Comparison of ENCODE assay signal across 29 cellular contexts in the genomic region with DNA sequence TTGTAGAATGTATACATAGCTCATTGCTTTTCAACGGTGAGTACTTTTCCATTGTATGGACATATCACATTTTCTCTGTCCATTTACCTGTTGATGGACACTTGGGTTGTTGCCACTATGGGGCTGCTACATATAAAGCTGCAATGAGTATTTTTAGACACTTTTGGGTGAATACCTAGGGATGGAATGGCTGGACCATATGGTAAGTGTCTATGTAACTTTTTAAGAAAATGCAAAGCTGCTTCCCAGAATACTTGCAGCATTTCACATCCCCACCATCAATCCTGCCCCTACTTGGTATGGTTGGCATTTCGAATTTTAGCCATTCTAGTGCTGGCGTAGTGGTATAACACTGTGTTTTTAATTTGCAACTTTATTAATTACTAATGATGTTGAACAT.
"Had no signal": no experiment of that assay in that cellular context is flagged by ENCODE, and none has a peak within 500 bp of the region (broad histone marks: within the 10 kb centered on the region; RNA-seq: fewer than 3 reads in every experiment).

No MANE protein-coding gene starts in this region.

- H2AFZ ChIP-seq: parathyroid adenoma had no signal

- H3K4me1 Mint-ChIP-seq: naive thymus-derived CD8-positive, alpha-beta T cell; nephron progenitor cell; stimulated activated effector memory CD8-positive, alpha-beta T cell treated with anti-CD3 and anti-CD28 coated beads, Interleukin-12 subunit alpha, Interleukin-12 subunit beta, amount 100 ng/mL, for 72 hours; stimulated activated naive B cell treated with anti-CD40 and anti-IgM and Interleukin-4, amounts not matched to agents 10 μg/mL and 1 μg/mL and 100 μg/mL, for 72 hours had no signal

- H3K4me3 ChIP-seq: ovary, psoas muscle, right lobe of liver, sigmoid colon, stomach, thoracic aorta, thyroid gland, tibial nerve, upper lobe of left lung, vagina had no signal

- H3K9me3 Mint-ChIP-seq: neural crest cell had no signal

- H3K27ac ChIP-seq: neutrophil, ovary, parathyroid adenoma, psoas muscle, right lobe of liver, sigmoid colon, stomach, thoracic aorta, thyroid gland, upper lobe of left lung, vagina had no signal

- H3K36me3 ChIP-seq: neutrophil, ovary had no signal

- H3K4me3 Mint-ChIP-seq: naive thymus-derived CD8-positive, alpha-beta T cell; natural killer cell treated with Interleukin-12 subunit alpha and Interleukin-12 subunit beta and Interleukin-15 and Interleukin-18, amount 100 ng/mL, for 72 hours; nephron progenitor cell; neural crest cell; stimulated activated effector memory CD8-positive, alpha-beta T cell treated with anti-CD3 and anti-CD28 coated beads, Interleukin-12 subunit alpha, Interleukin-12 subunit beta, amount 100 ng/mL, for 72 hours; stimulated activated naive B cell treated with anti-CD40 and anti-IgM and Interleukin-4, amounts not matched to agents 10 μg/mL and 1 μg/mL and 100 μg/mL, for 72 hours; stimulated activated naive CD8-positive, alpha-beta T cell treated with anti-CD3 and anti-CD28 coated beads, Interleukin-15, Interleukin-2, amounts not matched to agents 100 ng/mL and 50 ng/mL, for 24 hours had no signal

- H3K9ac ChIP-seq: parathyroid adenoma had no signal

- H3K27me3 ChIP-seq: neutrophil, ovary, right lobe of liver, sigmoid colon, stomach, thyroid gland, tibial nerve, upper lobe of left lung, vagina had no signal

- H3K4me1 ChIP-seq: right lobe of liver, vagina had no signal

- H3K36me3 Mint-ChIP-seq: natural killer cell treated with Interleukin-12 subunit alpha and Interleukin-12 subunit beta and Interleukin-15 and Interleukin-18, amount 100 ng/mL, for 72 hours; stimulated activated effector memory CD8-positive, alpha-beta T cell treated with anti-CD3 and anti-CD28 coated beads, Interleukin-12 subunit alpha, Interleukin-12 subunit beta, amount 100 ng/mL, for 72 hours had no signal

- H3K9me3 ChIP-seq: neutrophil, ovary, psoas muscle, right lobe of liver, sigmoid colon, stomach, thoracic aorta, thyroid gland, tibial nerve, upper lobe of left lung, vagina had no signal

- DNase-seq: naive thymus-derived CD8-positive, alpha-beta T cell; nephron progenitor cell; nucleus accumbens; ovary; posterior cingulate gyrus; psoas muscle; right cardiac atrium; right lobe of liver; sigmoid colon; small intestine; stimulated activated CD4-positive, alpha-beta T cell treated with anti-CD3 and anti-CD28 coated beads, Interleukin-15, amount 100 ng/mL, for 24 hours; stimulated activated CD4-positive, alpha-beta T cell treated with anti-CD3 and anti-CD28 coated beads, Interleukin-2, amount 100 ng/mL, for 24 hours; stimulated activated CD4-positive, alpha-beta T cell treated with anti-CD3 and anti-CD28 coated beads, Interleukin-2, amount 100 ng/mL, for 48 hours; stimulated activated CD4-positive, alpha-beta T cell treated with anti-CD3 and anti-CD28 coated beads, Interleukin-4, amount 100 ng/mL, for 24 hours; stimulated activated naive B cell treated with anti-CD40 and anti-IgM and Interleukin-4, amounts not matched to agents 10 μg/mL and 1 μg/mL and 100 μg/mL, for 72 hours; stimulated activated naive CD4-positive, alpha-beta T cell treated with Interleukin-2 at 50 U/mL for 16 hours; stomach; thyroid gland; upper lobe of left lung had no signal

- H3K27ac Mint-ChIP-seq: naive thymus-derived CD8-positive, alpha-beta T cell; natural killer cell treated with Interleukin-12 subunit alpha and Interleukin-12 subunit beta and Interleukin-15 and Interleukin-18, amount 100 ng/mL, for 72 hours; nephron progenitor cell; progenitor cell of endocrine pancreas; stimulated activated effector memory CD8-positive, alpha-beta T cell treated with anti-CD3 and anti-CD28 coated beads, Interleukin-12 subunit alpha, Interleukin-12 subunit beta, amount 100 ng/mL, for 72 hours; stimulated activated naive B cell treated with anti-CD40 and anti-IgM and Interleukin-4, amounts not matched to agents 10 μg/mL and 1 μg/mL and 100 μg/mL, for 72 hours; stimulated activated naive CD8-positive, alpha-beta T cell treated with anti-CD3 and anti-CD28 coated beads, Interleukin-15, Interleukin-2, amounts not matched to agents 100 ng/mL and 50 ng/mL, for 24 hours had no signal

- ATAC-seq: naive thymus-derived CD8-positive, alpha-beta T cell; natural killer cell treated with Interleukin-12 subunit alpha and Interleukin-12 subunit beta and Interleukin-15 and Interleukin-18, amount 100 ng/mL, for 72 hours; psoas muscle; right cardiac atrium; right lobe of liver; stimulated activated effector memory CD8-positive, alpha-beta T cell treated with anti-CD3 and anti-CD28 coated beads, Interleukin-12 subunit alpha, Interleukin-12 subunit beta, amount 100 ng/mL, for 72 hours; stimulated activated naive B cell treated with anti-CD40 and anti-IgM and Interleukin-4, amounts not matched to agents 10 μg/mL and 1 μg/mL and 100 μg/mL, for 72 hours had no signal

- H3K27me3 Mint-ChIP-seq: progenitor cell of endocrine pancreas; stimulated activated naive B cell treated with anti-CD40 and anti-IgM and Interleukin-4, amounts not matched to agents 10 μg/mL and 1 μg/mL and 100 μg/mL, for 72 hours; stimulated activated naive CD8-positive, alpha-beta T cell treated with anti-CD3 and anti-CD28 coated beads, Interleukin-15, Interleukin-2, amounts not matched to agents 100 ng/mL and 50 ng/mL, for 24 hours had no signal
